12 cellular contexts compared by ENCODE assay signal in genomic region chr4:38563703-38564490, GRCh38.
A peak's percentile ranks its signal among the peaks of the same experiment; 100 is the strongest.
DNase-seq lines count a peak whose midpoint lies in the region; ATAC-seq and TF ChIP-seq lines count a peak whose summit lies in the region.
"Had no signal": no experiment of that assay in that cellular context is flagged by ENCODE, and none has a peak within 500 bp of the region (broad histone marks: within the 10 kb centered on the region; RNA-seq: fewer than 3 reads in every experiment).

No MANE protein-coding gene starts in this region.

- no peaks in the 10 kb centered on the region for H3K9me3 Mint-ChIP-seq in chondrocyte (ENCODE audit: low read depth)
- no peaks in the 10 kb centered on the region for H3K9me3 Mint-ChIP-seq in activated CD8-positive, alpha-beta memory T cell treated with anti-CD3 and anti-CD28 coated beads, Interleukin-2, amount 10 ng/mL, durations not matched to agents 7 days and 5 days (ENCODE audit: low read depth)
- H3K9me3 Mint-ChIP-seq: activated naive CD4-positive, alpha-beta T cell treated with anti-CD3 and anti-CD28 coated beads for 36 hours had no signal

- CTCF ChIA-PET in activated CD8-positive, alpha-beta memory T cell treated with anti-CD3 and anti-CD28 coated beads, Interleukin-2, amount 10 ng/mL, durations not matched to agents 7 days and 5 days (lab: Charles Lee): no interaction called here

- no peaks in the 10 kb centered on the region for H3K9me3 ChIP-seq in ascending aorta
- H3K9me3 ChIP-seq: BE2C had no signal

- DNase-seq in G401 (ENCODE audit: low spot score) (peak; percentile 40), NCI-H2171 treated with DMSO at 0.1 percent for 48 hours (lab: John Stamatoyannopoulos, UW) (peak; percentile 54), chondrocyte (ENCODE audit: low spot score) (no peak), nucleus accumbens (lab: John Stamatoyannopoulos, UW) (peak in 47 of 56 donors; percentile 2 to 73 (median 34)), ascending aorta (ENCODE audit: low spot score in 2 of 2) (no peak), T1000 (lab: John Stamatoyannopoulos, UW) (no peak)
- DNase-seq in activated CD8-positive, alpha-beta memory T cell treated with anti-CD3 and anti-CD28 coated beads, Interleukin-2, amount 10 ng/mL, durations not matched to agents 7 days and 5 days: no peak
- DNase-seq: activated naive CD4-positive, alpha-beta T cell treated with anti-CD3 and anti-CD28 coated beads for 36 hours; BE2C; dermis blood vessel endothelial cell; small intestine had no signal

- no peak overlapping the region for H3K4me3 ChIP-seq in ascending aorta

- H3K4me1 ChIP-seq in ascending aorta: peaks cover 3 to 11% of the 10 kb centered on the region in 2 donors

- no peak overlapping the region for H3K27ac ChIP-seq in ascending aorta

- H3K36me3 ChIP-seq in ascending aorta: no peaks in the 10 kb centered on the region
- H3K36me3 ChIP-seq: BE2C had no signal

- ATAC-seq in activated CD8-positive, alpha-beta memory T cell treated with anti-CD3 and anti-CD28 coated beads, Interleukin-2, amount 10 ng/mL, durations not matched to agents 7 days and 5 days: no peak
- ATAC-seq in GM18517 (IDR thresholded peaks at IDR 0.05; ENCODE audit: unreplicated experiment): no peak

- H3K4me1 Mint-ChIP-seq in chondrocyte (ENCODE audit: low read depth): peaks cover 35% of the 10 kb centered on the region
- peaks cover 4% of the 10 kb centered on the region for H3K4me1 Mint-ChIP-seq in activated CD8-positive, alpha-beta memory T cell treated with anti-CD3 and anti-CD28 coated beads, Interleukin-2, amount 10 ng/mL, durations not matched to agents 7 days and 5 days

- no peaks in the 10 kb centered on the region for H3K36me3 Mint-ChIP-seq in chondrocyte (ENCODE audit: low read depth)
- no peaks in the 10 kb centered on the region for H3K36me3 Mint-ChIP-seq in activated CD8-positive, alpha-beta memory T cell treated with anti-CD3 and anti-CD28 coated beads, Interleukin-2, amount 10 ng/mL, durations not matched to agents 7 days and 5 days

- intact Hi-C loops in ascending aorta (cut with DNase I): no loop called here

- peak overlapping the region; percentile 1 for H3K27ac Mint-ChIP-seq in chondrocyte (ENCODE audit: unreplicated experiment)
- H3K27ac Mint-ChIP-seq in activated CD8-positive, alpha-beta memory T cell treated with anti-CD3 and anti-CD28 coated beads, Interleukin-2, amount 10 ng/mL, durations not matched to agents 7 days and 5 days: no peak overlapping the region
- H3K27ac Mint-ChIP-seq: activated naive CD4-positive, alpha-beta T cell treated with anti-CD3 and anti-CD28 coated beads for 36 hours had no signal

- H3K4me3 Mint-ChIP-seq in chondrocyte (ENCODE audit: unreplicated experiment): no peak overlapping the region
- H3K4me3 Mint-ChIP-seq in activated CD8-positive, alpha-beta memory T cell treated with anti-CD3 and anti-CD28 coated beads, Interleukin-2, amount 10 ng/mL, durations not matched to agents 7 days and 5 days: no peak overlapping the region
- H3K4me3 Mint-ChIP-seq: activated naive CD4-positive, alpha-beta T cell treated with anti-CD3 and anti-CD28 coated beads for 36 hours had no signal

- TF ChIP-seq CTCF in chondrocyte (IDR thresholded peaks at IDR 0.05) (no peak), ascending aorta (IDR thresholded peaks at IDR 0.05) (no peak)

- in situ Hi-C loops in G401 (cut with HindIII; ENCODE audit: low sequenced_read_pairs): no loop called here

- no peaks in the 10 kb centered on the region for H3K27me3 ChIP-seq in ascending aorta
- H3K27me3 ChIP-seq: BE2C had no signal

- no peaks in the 10 kb centered on the region for H3K27me3 Mint-ChIP-seq in chondrocyte (ENCODE audit: low read depth)
- H3K27me3 Mint-ChIP-seq in activated CD8-positive, alpha-beta memory T cell treated with anti-CD3 and anti-CD28 coated beads, Interleukin-2, amount 10 ng/mL, durations not matched to agents 7 days and 5 days: peaks cover 25% of the 10 kb centered on the region

Comparison
In these comparisons a context has a peak if more than half of its experiments do, and no peak if none do; other contexts are left out.
1. DNase-seq: peak in G401 (single experiment), NCI-H2171 treated with DMSO at 0.1 percent for 48 hours (single experiment) and nucleus accumbens (47 of 56); none in chondrocyte (single experiment), ascending aorta (0 of 2), activated CD8-positive, alpha-beta memory T cell treated with anti-CD3 and anti-CD28 coated beads, Interleukin-2, amount 10 ng/mL, durations not matched to agents 7 days and 5 days (single experiment) and T1000 (single experiment).